In genomic region chr5:77080905-77081304, GRCh38 we compare ENCODE assay signal across 1 cellular context.
TF ChIP-seq lines count a peak whose summit lies in the region.

No MANE protein-coding gene starts in this region.

TF ChIP-seq in HEK293, 187 proteins besides CTCF, POLR2A, EP300 and RAD21 (continued from another document):
- TF ChIP-seq PRDM6 (tag by site-specific recombination; IDR thresholded peaks at IDR 0.05) (peak; percentile 95), ZNF561 (tag by site-specific recombination; IDR thresholded peaks at IDR 0.05; ENCODE audit: borderline replicate concordance) (no peak), ZNF24 (tag by site-specific recombination; IDR thresholded peaks at IDR 0.05) (no peak), ZNF132 (tag by site-specific recombination; IDR thresholded peaks at IDR 0.05; ENCODE audit: borderline replicate concordance) (no peak), ZNF266 (tag by site-specific recombination; IDR thresholded peaks at IDR 0.05; ENCODE audit: low read depth) (no peak), ZNF175 (tag by site-specific recombination; IDR thresholded peaks at IDR 0.05) (no peak), SP7 (tag by site-specific recombination; IDR thresholded peaks at IDR 0.05) (no peak), ZBTB21 (tag by site-specific recombination; IDR thresholded peaks at IDR 0.05) (no peak), ZNF600 (tag by site-specific recombination; IDR thresholded peaks at IDR 0.05) (peak; percentile 77), ZNF692 (tag by site-specific recombination; IDR thresholded peaks at IDR 0.05) (no peak), GLI4 (tag by site-specific recombination; IDR thresholded peaks at IDR 0.05) (no peak), BCL11B (tag by site-specific recombination; IDR thresholded peaks at IDR 0.05; ENCODE audit: low read depth) (no peak), ZNF510 (tag by site-specific recombination; IDR thresholded peaks at IDR 0.05; ENCODE audit: insufficient replicate concordance) (no peak), ZBTB44 (tag by site-specific recombination; IDR thresholded peaks at IDR 0.05) (no peak), ZBTB11 (tag by site-specific recombination; conservative IDR thresholded peaks at IDR 0.05; ENCODE audit: low read depth) (no peak), KLF7 (tag by site-specific recombination; IDR thresholded peaks at IDR 0.05; ENCODE audit: borderline replicate concordance) (no peak), ZSCAN30 (tag by site-specific recombination; IDR thresholded peaks at IDR 0.05) (no peak), ZNF596 (tag by site-specific recombination; IDR thresholded peaks at IDR 0.05) (no peak), PRDM1 (tag by site-specific recombination; IDR thresholded peaks at IDR 0.05) (no peak), ZNF202 (tag by site-specific recombination; IDR thresholded peaks at IDR 0.05; ENCODE audit: borderline replicate concordance) (no peak), FEZF1 (tag by site-specific recombination; IDR thresholded peaks at IDR 0.05) (peak; percentile 59), ZNF324 (tag by site-specific recombination; IDR thresholded peaks at IDR 0.05) (no peak), ZNF138 (tag by site-specific recombination; IDR thresholded peaks at IDR 0.05; ENCODE audit: borderline replicate concordance) (no peak), KLF1 (tag by site-specific recombination; IDR thresholded peaks at IDR 0.05) (no peak), INSM2 (tag by site-specific recombination; IDR thresholded peaks at IDR 0.05) (no peak), ZNF223 (tag by site-specific recombination; IDR thresholded peaks at IDR 0.05) (no peak), ZIC2 (tag by site-specific recombination; IDR thresholded peaks at IDR 0.05) (no peak), ZBTB26 (tag by site-specific recombination; optimal IDR thresholded peaks at IDR 0.05) (no peak), ZBTB10 (tag by site-specific recombination; IDR thresholded peaks at IDR 0.05) (no peak), ZNF112 (tag by site-specific recombination; IDR thresholded peaks at IDR 0.05) (no peak), ZNF707 (tag by site-specific recombination; IDR thresholded peaks at IDR 0.05) (no peak), ZSCAN16 (tag by site-specific recombination; IDR thresholded peaks at IDR 0.05) (0 out of 2 replicates have a peak, but pooled peaks have one; percentile 14)
